8 cellular contexts compared by ENCODE assay signal in the genomic region with DNA sequence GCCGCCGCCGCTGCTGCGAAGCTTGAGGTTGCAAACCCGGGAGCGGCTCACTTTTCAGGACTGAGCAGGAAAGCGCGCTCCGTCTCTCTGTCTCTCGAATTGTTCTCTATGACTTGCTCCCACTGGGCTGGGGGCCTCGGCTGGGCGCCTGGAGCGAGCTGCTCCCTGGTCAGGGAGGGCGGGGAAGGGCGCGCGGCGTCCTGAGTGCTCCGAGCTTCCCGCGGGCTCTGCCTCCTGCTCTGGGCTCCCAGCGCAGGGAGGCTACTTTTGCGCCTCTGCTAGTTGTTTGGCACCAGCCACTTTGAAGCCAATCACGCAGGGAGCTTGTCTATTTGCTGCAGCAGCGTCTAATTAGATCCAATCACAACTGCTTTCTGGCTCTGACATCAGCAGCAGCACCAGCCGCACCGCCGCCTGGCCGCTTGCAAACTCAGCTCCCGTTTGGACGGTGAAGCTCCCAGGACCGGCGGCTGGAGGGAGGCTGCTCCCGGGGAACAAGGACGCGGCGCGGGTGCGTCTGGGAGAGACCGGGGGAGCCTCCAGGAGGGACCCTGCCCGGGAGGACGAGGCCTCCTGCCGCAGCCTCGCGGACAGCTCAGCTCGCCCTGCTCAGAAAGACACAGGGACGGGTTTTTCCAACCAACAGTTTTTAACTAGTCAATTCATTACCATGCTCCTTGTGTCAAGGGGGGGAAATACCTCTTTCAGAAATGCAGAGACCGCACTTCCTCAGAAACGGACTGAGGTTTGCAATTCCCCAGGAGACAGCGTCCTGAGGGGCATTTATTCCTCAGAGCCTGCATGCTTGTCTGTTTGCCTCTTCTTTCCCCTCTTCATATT. TPM values are rescaled to one million over a fixed set of nuclear protein-coding genes. Genes with fewer than 3 reads are reported as not detected.
DNase-seq lines count a peak whose midpoint lies in the region; ATAC-seq and TF ChIP-seq lines count a peak whose summit lies in the region.

A gene (minus strand): TSS at position 304 of the 840 bp plus-strand sequence.

- H3K36me3 ChIP-seq in PC-9 (ENCODE audit: low read depth): no peaks in the 10 kb centered on the region

- no peaks in the 10 kb centered on the region for H3K9me3 ChIP-seq in PC-9 (ENCODE audit: insufficient read depth, low read depth)

- POLR2A ChIA-PET in PC-9 (lab: Charles Lee; ENCODE audit: unreplicated experiment): no interaction called here

- no peaks in the 10 kb centered on the region for H3K9me3 Mint-ChIP-seq in endothelial cell (ENCODE audit: unreplicated experiment)

- BruUV-seq in PC-9 (replicated peaks; lab: Mats Ljungman, UMichigan): no TSS peak

- intact Hi-C loops in PC-9 (cut with micrococcal nuclease; ENCODE audit: unreplicated experiment): no loop called here

- DNase-seq in COLO668 (lab: John Stamatoyannopoulos, UW; ENCODE audit: unreplicated experiment) (peak; percentile 84), NCI-H748 (lab: John Stamatoyannopoulos, UW; ENCODE audit: unreplicated experiment) (peak; percentile 97), endothelial cell (ENCODE audit: low spot score) (peak; percentile 68), nucleus accumbens (lab: John Stamatoyannopoulos, UW) (peak in 51 of 56 donors; percentile 26 to 91 (median 64)), UCSD-AML1 (lab: John Stamatoyannopoulos, UW; ENCODE audit: unreplicated experiment) (no peak), PC-9 (no peak)

- no peaks in the 10 kb centered on the region for H3K79me2 ChIP-seq in PC-9 (ENCODE audit: low read depth)

- no peaks in the 10 kb centered on the region for H3K4me1 ChIP-seq in PC-9 (replicated peaks; ENCODE audit: insufficient read depth)

- H4K20me1 ChIP-seq in PC-9 (ENCODE audit: insufficient read depth): no peaks in the 10 kb centered on the region

- peaks cover 64% of the 10 kb centered on the region for H3K27me3 ChIP-seq in PC-9 (ENCODE audit: insufficient read depth, low read depth)

- H3K27ac Mint-ChIP-seq in endothelial cell (ENCODE audit: unreplicated experiment): peak within 1 kb of the TSS; percentile 31

- H3K27me3 Mint-ChIP-seq in endothelial cell (ENCODE audit: unreplicated experiment): peaks cover 1% of the 10 kb centered on the region

- no peak for TF ChIP-seq CTCF in endothelial cell (IDR thresholded peaks at IDR 0.05; ENCODE audit: unreplicated experiment)
- TF ChIP-seq CTCF in PC-9 (conservative IDR thresholded peaks at IDR 0.05): no peak

- no peak within 1 kb of the TSS for H3K4me3 ChIP-seq in PC-9

- H3K4me2 ChIP-seq in PC-9: no peak within 1 kb of the TSS

- peaks cover 18% of the 10 kb centered on the region for H3K4me1 Mint-ChIP-seq in endothelial cell (ENCODE audit: unreplicated experiment)

- peak within 1 kb of the TSS; percentile 89 for H3K4me3 Mint-ChIP-seq in endothelial cell (ENCODE audit: unreplicated experiment)

- H3K9me2 ChIP-seq in PC-9 (ENCODE audit: insufficient read depth): no peaks in the 10 kb centered on the region

- CTCF ChIA-PET in PC-9 (lab: Charles Lee): no interaction called here

- ATAC-seq in GM19025 (IDR thresholded peaks at IDR 0.05; ENCODE audit: low read depth, unreplicated experiment): peak; percentile 70
- ATAC-seq in HG03066 (IDR thresholded peaks at IDR 0.05; ENCODE audit: low read depth, unreplicated experiment): peak; percentile 64

- H3K27ac ChIP-seq in PC-9: no peak within 1 kb of the TSS

- H3K36me3 Mint-ChIP-seq in endothelial cell (ENCODE audit: low read depth, unreplicated experiment): no peaks in the 10 kb centered on the region

- H3F3A ChIP-seq in PC-9 (ENCODE audit: insufficient read depth, low read depth): no peaks in the 10 kb centered on the region

- H2AFZ ChIP-seq in PC-9: no peak within 1 kb of the TSS

RNA-seq across cellular contexts. Expression of the gene that starts here (rescaled TPM):
- total RNA-seq in endothelial cell (ENCODE audit: unreplicated experiment) (54.9 TPM), PC-9 (2021) (not detected in 2 replicates)

Comparison
In these comparisons a context has a peak if more than half of its experiments do, and no peak if none do; other contexts are left out.
1. RNA of the gene that starts here (total RNA-seq): 54.9 TPM in endothelial cell (single experiment); not detected in PC-9; every median in the first group is over 10 times any median in the second.
2. DNase-seq: peak in COLO668 (single experiment), NCI-H748 (single experiment), endothelial cell (single experiment) and nucleus accumbens (51 of 56); none in UCSD-AML1 (single experiment) and PC-9 (0 of 2).